ENCODE assay signal across 9 cellular contexts in the genomic region with DNA sequence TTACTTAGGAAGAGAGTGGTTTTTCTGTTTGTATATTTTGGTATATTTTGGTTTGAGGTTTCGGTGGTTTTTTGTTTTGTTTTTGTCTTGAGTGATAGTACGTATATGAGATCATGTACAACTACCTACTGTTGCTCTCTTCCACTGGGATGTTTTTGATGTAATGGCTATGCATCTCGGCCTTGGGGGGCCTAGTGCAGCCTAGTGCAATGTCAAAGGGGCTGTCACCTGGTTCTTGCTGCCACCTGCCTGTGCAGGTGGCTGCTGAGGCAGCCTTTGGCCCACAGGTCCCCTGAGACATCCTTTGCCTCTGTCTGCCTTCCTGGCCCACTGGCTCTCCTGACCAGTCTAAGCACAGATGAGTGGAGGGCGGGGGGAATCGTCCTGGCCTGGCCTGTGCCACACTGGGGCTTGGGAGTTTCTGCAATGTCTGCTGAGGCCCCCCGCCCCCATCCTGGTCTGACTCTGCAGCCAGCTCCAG.
A peak's percentile ranks its signal among the peaks of the same experiment; 100 is the strongest.
DNase-seq lines count a peak whose midpoint lies in the region; ATAC-seq, FAIRE-seq and TF ChIP-seq lines count a peak whose summit lies in the region.
"Had no signal": no experiment of that assay in that cellular context is flagged by ENCODE, and none has a peak within 500 bp of the region (broad histone marks: within the 10 kb centered on the region; RNA-seq: fewer than 3 reads in every experiment).

No MANE protein-coding gene starts in this region.

- TF ChIP-seq CTCF in WERI-Rb-1 (IDR thresholded peaks at IDR 0.05; ENCODE audit: low read depth, low read length): no peak

- peaks cover 12% of the 10 kb centered on the region for H3K27me3 Mint-ChIP-seq in activated CD4-positive, alpha-beta T cell treated with anti-CD3 and anti-CD28 coated beads, Interleukin-2, amount 10 ng/mL, durations not matched to agents 24 days and 14 days

- H3K27me3 ChIP-seq in small intestine (ENCODE audit: control insufficient read depth in 2 of 2, insufficient read depth in 2 of 2, low read length in 2 of 2) (no peaks in the 10 kb centered on the region), WERI-Rb-1 (ENCODE audit: insufficient read depth, low read depth, severe bottlenecking) (no peaks in the 10 kb centered on the region)
- H3K27me3 ChIP-seq: gastrocnemius medialis had no signal

- no peaks in the 10 kb centered on the region for H3K9me3 ChIP-seq in small intestine (ENCODE audit: control insufficient read depth, low read depth)
- H3K9me3 ChIP-seq in WERI-Rb-1 (ENCODE audit: severe bottlenecking): no peaks in the 10 kb centered on the region
- H3K9me3 ChIP-seq: gastrocnemius medialis had no signal

- peaks cover 0 to 2% of the 10 kb centered on the region in 2 donors for H3K4me1 ChIP-seq in small intestine (ENCODE audit: control insufficient read depth in 2 of 2, insufficient read depth in 1 of 2, low read depth in 1 of 2, low read length in 1 of 2)
- H3K4me1 ChIP-seq: gastrocnemius medialis had no signal

- intact Hi-C loops in activated CD4-positive, alpha-beta T cell treated with anti-CD3 and anti-CD28 coated beads, Interleukin-2, amount 10 ng/mL, durations not matched to agents 24 days and 14 days (cut with micrococcal nuclease): loop anchor here (1.0 to 5.0 kb wide), 9 partner anchors 10 to 583 kb away; partner anchors contain the start of gene JARID2

- H3K4me3 ChIP-seq in small intestine (ENCODE audit: low read depth in 1 of 2, low read length in 2 of 2) (no peak overlapping the region), WERI-Rb-1 (ENCODE audit: low read depth, low read length) (no peak overlapping the region)
- H3K4me3 ChIP-seq: gastrocnemius medialis had no signal

- 54 to 70% (median 65%) methylated on average over 6 of the region's 6 CpGs for WGBS in small intestine, 3 donors

- H3K27ac ChIP-seq in small intestine (ENCODE audit: low read depth in 1 of 2, low read length in 1 of 2) (no peak overlapping the region), WERI-Rb-1 (no peak overlapping the region)
- H3K27ac ChIP-seq: gastrocnemius medialis had no signal

- H3K36me3 ChIP-seq in small intestine (ENCODE audit: control insufficient read depth in 2 of 2, insufficient read depth in 2 of 2, low read length in 2 of 2) (no peaks in the 10 kb centered on the region), WERI-Rb-1 (no peaks in the 10 kb centered on the region)
- H3K36me3 ChIP-seq: gastrocnemius medialis had no signal

- no peak for FAIRE-seq in small intestine (lab: Jason Lieb, UNC)

- peaks cover 25% of the 10 kb centered on the region for H3K4me1 Mint-ChIP-seq in activated CD4-positive, alpha-beta T cell treated with anti-CD3 and anti-CD28 coated beads, Interleukin-2, amount 10 ng/mL, durations not matched to agents 24 days and 14 days

- no peaks in the 10 kb centered on the region for H3K9me3 Mint-ChIP-seq in activated CD4-positive, alpha-beta T cell treated with anti-CD3 and anti-CD28 coated beads, Interleukin-2, amount 10 ng/mL, durations not matched to agents 24 days and 14 days

- peak overlapping the region; percentile 67 for H3K4me3 Mint-ChIP-seq in activated CD4-positive, alpha-beta T cell treated with anti-CD3 and anti-CD28 coated beads, Interleukin-2, amount 10 ng/mL, durations not matched to agents 24 days and 14 days

- H3K27ac Mint-ChIP-seq in activated CD4-positive, alpha-beta T cell treated with anti-CD3 and anti-CD28 coated beads, Interleukin-2, amount 10 ng/mL, durations not matched to agents 24 days and 14 days: peak overlapping the region; percentile 86

- peak; percentile 83 for DNase-seq in activated CD4-positive, alpha-beta T cell treated with anti-CD3 and anti-CD28 coated beads, Interleukin-2, amount 10 ng/mL, durations not matched to agents 24 days and 14 days
- no peak for DNase-seq in activated CD4-positive, alpha-beta T cell treated with anti-CD3 and anti-CD28 coated beads for 48 hours
- peak; percentile 5 for DNase-seq in T follicular helper cell (ENCODE audit: low read depth)
- DNase-seq in small intestine: peak; percentile 33
- DNase-seq in WERI-Rb-1: no peak
- DNase-seq in cerebellum (ENCODE audit: low spot score): no peak
- DNase-seq in stimulated activated CD4-positive, alpha-beta T cell treated with anti-CD3 and anti-CD28 coated beads, Interleukin-2, amount 100 ng/mL, for 24 hours: no peak
- DNase-seq: gastrocnemius medialis had no signal

- no peaks in the 10 kb centered on the region for H3K36me3 Mint-ChIP-seq in activated CD4-positive, alpha-beta T cell treated with anti-CD3 and anti-CD28 coated beads, Interleukin-2, amount 10 ng/mL, durations not matched to agents 24 days and 14 days (ENCODE audit: low read depth)

- peak; percentile 53 for ATAC-seq in HG02763 (IDR thresholded peaks at IDR 0.05; ENCODE audit: unreplicated experiment)
- ATAC-seq: gastrocnemius medialis had no signal

Comparison
In these comparisons a context has a peak if more than half of its experiments do, and no peak if none do; other contexts are left out.
1. DNase-seq: peak in activated CD4-positive, alpha-beta T cell treated with anti-CD3 and anti-CD28 coated beads, Interleukin-2, amount 10 ng/mL, durations not matched to agents 24 days and 14 days (single experiment), T follicular helper cell (single experiment) and small intestine (single experiment); none in activated CD4-positive, alpha-beta T cell treated with anti-CD3 and anti-CD28 coated beads for 48 hours (single experiment), WERI-Rb-1 (single experiment), cerebellum (single experiment) and stimulated activated CD4-positive, alpha-beta T cell treated with anti-CD3 and anti-CD28 coated beads, Interleukin-2, amount 100 ng/mL, for 24 hours (0 of 2).